In genomic region chr12:46661161-46661845, GRCh38 we compare ENCODE assay signal across 1 cellular context.
A peak's percentile ranks its signal among the peaks of the same experiment; 100 is the strongest.
TF ChIP-seq lines count a peak whose summit lies in the region.

No MANE protein-coding gene starts in this region.

TF ChIP-seq in GM12878, 131 proteins besides CTCF, POLR2A, EP300 and RAD21 (continued from another document and continues in another):
- TF ChIP-seq, protein P1, sequence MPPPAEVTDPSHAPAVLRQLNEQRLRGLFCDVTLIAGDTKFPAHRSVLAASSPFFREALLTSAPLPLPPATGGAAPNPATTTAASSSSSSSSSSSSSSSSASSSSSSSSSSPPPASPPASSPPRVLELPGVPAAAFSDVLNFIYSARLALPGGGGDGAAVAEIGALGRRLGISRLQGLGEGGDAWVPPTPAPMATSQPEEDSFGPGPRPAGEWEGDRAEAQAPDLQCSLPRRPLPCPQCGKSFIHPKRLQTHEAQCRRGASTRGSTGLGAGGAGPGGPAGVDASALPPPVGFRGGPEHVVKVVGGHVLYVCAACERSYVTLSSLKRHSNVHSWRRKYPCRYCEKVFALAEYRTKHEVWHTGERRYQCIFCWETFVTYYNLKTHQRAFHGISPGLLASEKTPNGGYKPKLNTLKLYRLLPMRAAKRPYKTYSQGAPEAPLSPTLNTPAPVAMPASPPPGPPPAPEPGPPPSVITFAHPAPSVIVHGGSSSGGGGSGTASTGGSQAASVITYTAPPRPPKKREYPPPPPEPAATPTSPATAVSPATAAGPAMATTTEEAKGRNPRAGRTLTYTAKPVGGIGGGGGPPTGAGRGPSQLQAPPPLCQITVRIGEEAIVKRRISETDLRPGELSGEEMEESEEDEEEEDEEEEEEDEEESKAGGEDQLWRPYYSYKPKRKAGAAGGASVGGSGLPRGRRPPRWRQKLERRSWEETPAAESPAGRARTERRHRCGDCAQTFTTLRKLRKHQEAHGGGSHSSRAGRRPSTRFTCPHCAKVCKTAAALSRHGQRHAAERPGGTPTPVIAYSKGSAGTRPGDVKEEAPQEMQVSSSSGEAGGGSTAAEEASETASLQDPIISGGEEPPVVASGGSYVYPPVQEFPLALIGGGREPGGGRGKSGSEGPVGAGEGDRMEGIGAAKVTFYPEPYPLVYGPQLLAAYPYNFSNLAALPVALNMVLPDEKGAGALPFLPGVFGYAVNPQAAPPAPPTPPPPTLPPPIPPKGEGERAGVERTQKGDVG (CRISPR knock-in tag; IDR thresholded peaks at IDR 0.05), result no peak
- TF ChIP-seq ZBTB11 (CRISPR knock-in tag; IDR thresholded peaks at IDR 0.05) (no peak), CEBPB (IDR thresholded peaks at IDR 0.05; ENCODE audit: borderline replicate concordance in 1 of 2, low read depth in 2 of 2, low read length in 2 of 2) (no peak), ZNF384 (IDR thresholded peaks at IDR 0.05; ENCODE audit: borderline replicate concordance, low read depth, low read length) (no peak), IKZF1 (conservative IDR thresholded peaks at IDR 0.05) (peak; percentile 26; the same call in 1 of the 2 replicates), ZNF274 (IDR thresholded peaks at IDR 0.05; ENCODE audit: insufficient read depth, insufficient read length) (no peak), CHD1 (IDR thresholded peaks at IDR 0.05; ENCODE audit: low read depth, low read length) (no peak), IRF4 (IDR thresholded peaks at IDR 0.05; ENCODE audit: low read depth, low read length) (peak; percentile 58; the same call in 1 of the 2 replicates), ZNF687 (IDR thresholded peaks at IDR 0.05) (no peak), SMAD1 (IDR thresholded peaks at IDR 0.05; ENCODE audit: low read depth, partially characterized antibody) (no peak), CBX5 (IDR thresholded peaks at IDR 0.05; ENCODE audit: low read depth) (no peak), BCL11A (IDR thresholded peaks at IDR 0.05; ENCODE audit: low read depth, low read length) (no peak), KAT2A (conservative IDR thresholded peaks at IDR 0.05; ENCODE audit: control insufficient read depth, low read depth, low read length) (no peak), POLR2AphosphoS2 (IDR thresholded peaks at IDR 0.05; ENCODE audit: low read depth, low read length) (no peak), REST (IDR thresholded peaks at IDR 0.05; ENCODE audit: low read depth, low read length) (no peak), TCF3 (IDR thresholded peaks at IDR 0.05; ENCODE audit: borderline replicate concordance, insufficient read depth, low read depth, low read length) (no peak), MTA2 (IDR thresholded peaks at IDR 0.05; ENCODE audit: low read depth) (0 out of 2 replicates have a peak, but pooled peaks have one; percentile 20), SREBF1 (IDR thresholded peaks at IDR 0.05; ENCODE audit: low read length) (no peak), IRF3 (IDR thresholded peaks at IDR 0.05) (no peak), TCF12 (IDR thresholded peaks at IDR 0.05; ENCODE audit: low read depth, low read length) (no peak), YBX1 (IDR thresholded peaks at IDR 0.05) (no peak), MEF2B (IDR thresholded peaks at IDR 0.05; ENCODE audit: partially characterized antibody, poor library complexity, severe bottlenecking) (no peak), TBL1XR1 (IDR thresholded peaks at IDR 0.05; ENCODE audit: low read depth, low read length) (no peak), MEF2A (IDR thresholded peaks at IDR 0.05; ENCODE audit: insufficient read depth, low read depth, low read length) (peak; percentile 43; the same call in 1 of the 2 replicates)
- TF ChIP-seq, protein P2, sequence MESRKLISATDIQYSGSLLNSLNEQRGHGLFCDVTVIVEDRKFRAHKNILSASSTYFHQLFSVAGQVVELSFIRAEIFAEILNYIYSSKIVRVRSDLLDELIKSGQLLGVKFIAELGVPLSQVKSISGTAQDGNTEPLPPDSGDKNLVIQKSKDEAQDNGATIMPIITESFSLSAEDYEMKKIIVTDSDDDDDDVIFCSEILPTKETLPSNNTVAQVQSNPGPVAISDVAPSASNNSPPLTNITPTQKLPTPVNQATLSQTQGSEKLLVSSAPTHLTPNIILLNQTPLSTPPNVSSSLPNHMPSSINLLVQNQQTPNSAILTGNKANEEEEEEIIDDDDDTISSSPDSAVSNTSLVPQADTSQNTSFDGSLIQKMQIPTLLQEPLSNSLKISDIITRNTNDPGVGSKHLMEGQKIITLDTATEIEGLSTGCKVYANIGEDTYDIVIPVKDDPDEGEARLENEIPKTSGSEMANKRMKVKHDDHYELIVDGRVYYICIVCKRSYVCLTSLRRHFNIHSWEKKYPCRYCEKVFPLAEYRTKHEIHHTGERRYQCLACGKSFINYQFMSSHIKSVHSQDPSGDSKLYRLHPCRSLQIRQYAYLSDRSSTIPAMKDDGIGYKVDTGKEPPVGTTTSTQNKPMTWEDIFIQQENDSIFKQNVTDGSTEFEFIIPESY (IDR thresholded peaks at IDR 0.05), result no peak
- TF ChIP-seq, protein P3, sequence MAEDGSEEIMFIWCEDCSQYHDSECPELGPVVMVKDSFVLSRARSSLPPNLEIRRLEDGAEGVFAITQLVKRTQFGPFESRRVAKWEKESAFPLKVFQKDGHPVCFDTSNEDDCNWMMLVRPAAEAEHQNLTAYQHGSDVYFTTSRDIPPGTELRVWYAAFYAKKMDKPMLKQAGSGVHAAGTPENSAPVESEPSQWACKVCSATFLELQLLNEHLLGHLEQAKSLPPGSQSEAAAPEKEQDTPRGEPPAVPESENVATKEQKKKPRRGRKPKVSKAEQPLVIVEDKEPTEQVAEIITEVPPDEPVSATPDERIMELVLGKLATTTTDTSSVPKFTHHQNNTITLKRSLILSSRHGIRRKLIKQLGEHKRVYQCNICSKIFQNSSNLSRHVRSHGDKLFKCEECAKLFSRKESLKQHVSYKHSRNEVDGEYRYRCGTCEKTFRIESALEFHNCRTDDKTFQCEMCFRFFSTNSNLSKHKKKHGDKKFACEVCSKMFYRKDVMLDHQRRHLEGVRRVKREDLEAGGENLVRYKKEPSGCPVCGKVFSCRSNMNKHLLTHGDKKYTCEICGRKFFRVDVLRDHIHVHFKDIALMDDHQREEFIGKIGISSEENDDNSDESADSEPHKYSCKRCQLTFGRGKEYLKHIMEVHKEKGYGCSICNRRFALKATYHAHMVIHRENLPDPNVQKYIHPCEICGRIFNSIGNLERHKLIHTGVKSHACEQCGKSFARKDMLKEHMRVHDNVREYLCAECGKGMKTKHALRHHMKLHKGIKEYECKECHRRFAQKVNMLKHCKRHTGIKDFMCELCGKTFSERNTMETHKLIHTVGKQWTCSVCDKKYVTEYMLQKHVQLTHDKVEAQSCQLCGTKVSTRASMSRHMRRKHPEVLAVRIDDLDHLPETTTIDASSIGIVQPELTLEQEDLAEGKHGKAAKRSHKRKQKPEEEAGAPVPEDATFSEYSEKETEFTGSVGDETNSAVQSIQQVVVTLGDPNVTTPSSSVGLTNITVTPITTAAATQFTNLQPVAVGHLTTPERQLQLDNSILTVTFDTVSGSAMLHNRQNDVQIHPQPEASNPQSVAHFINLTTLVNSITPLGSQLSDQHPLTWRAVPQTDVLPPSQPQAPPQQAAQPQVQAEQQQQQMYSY (CRISPR knock-in tag; IDR thresholded peaks at IDR 0.05), result no peak
- TF ChIP-seq, protein P4, sequence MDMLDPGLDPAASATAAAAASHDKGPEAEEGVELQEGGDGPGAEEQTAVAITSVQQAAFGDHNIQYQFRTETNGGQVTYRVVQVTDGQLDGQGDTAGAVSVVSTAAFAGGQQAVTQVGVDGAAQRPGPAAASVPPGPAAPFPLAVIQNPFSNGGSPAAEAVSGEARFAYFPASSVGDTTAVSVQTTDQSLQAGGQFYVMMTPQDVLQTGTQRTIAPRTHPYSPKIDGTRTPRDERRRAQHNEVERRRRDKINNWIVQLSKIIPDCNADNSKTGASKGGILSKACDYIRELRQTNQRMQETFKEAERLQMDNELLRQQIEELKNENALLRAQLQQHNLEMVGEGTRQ (IDR thresholded peaks at IDR 0.05; ENCODE audit: borderline replicate concordance, low read depth, low read length), result no peak
- TF ChIP-seq, protein P5, sequence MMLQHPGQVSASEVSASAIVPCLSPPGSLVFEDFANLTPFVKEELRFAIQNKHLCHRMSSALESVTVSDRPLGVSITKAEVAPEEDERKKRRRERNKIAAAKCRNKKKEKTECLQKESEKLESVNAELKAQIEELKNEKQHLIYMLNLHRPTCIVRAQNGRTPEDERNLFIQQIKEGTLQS (IDR thresholded peaks at IDR 0.05; ENCODE audit: borderline replicate concordance, extremely low read depth, low read depth, low read length), result no peak
- TF ChIP-seq, protein P6, sequence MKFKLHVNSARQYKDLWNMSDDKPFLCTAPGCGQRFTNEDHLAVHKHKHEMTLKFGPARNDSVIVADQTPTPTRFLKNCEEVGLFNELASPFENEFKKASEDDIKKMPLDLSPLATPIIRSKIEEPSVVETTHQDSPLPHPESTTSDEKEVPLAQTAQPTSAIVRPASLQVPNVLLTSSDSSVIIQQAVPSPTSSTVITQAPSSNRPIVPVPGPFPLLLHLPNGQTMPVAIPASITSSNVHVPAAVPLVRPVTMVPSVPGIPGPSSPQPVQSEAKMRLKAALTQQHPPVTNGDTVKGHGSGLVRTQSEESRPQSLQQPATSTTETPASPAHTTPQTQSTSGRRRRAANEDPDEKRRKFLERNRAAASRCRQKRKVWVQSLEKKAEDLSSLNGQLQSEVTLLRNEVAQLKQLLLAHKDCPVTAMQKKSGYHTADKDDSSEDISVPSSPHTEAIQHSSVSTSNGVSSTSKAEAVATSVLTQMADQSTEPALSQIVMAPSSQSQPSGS (IDR thresholded peaks at IDR 0.05; ENCODE audit: low read length), result no peak
